15 cellular contexts compared by ENCODE assay signal in genomic region chr13:68727165-68727564, GRCh38.
DNase-seq lines count a peak whose midpoint lies in the region; TF ChIP-seq lines count a peak whose summit lies in the region.
"Had no signal": no experiment of that assay in that cellular context is flagged by ENCODE, and none has a peak within 500 bp of the region (broad histone marks: within the 10 kb centered on the region; RNA-seq: fewer than 3 reads in every experiment).

No MANE protein-coding gene starts in this region.

- 0 out of 2 replicates have a peak overlapping the region, but pooled peaks have one; percentile 74 for H3K27ac ChIP-seq in SK-N-MC
- H3K27ac ChIP-seq: BLaER1 treated with 17β-estradiol and CSF1 and Interleukin-3, amounts not matched to agents 10 nM and 100 nM; SJCRH30 had no signal

- H3K36me3 ChIP-seq in SK-N-MC (ENCODE audit: insufficient read depth, low read length): no peaks in the 10 kb centered on the region
- H3K36me3 ChIP-seq: BLaER1 treated with 17β-estradiol and CSF1 and Interleukin-3, amounts not matched to agents 10 nM and 100 nM; SJCRH30 had no signal

- in situ Hi-C loops in astrocyte of the spinal cord (cut with HindIII; ENCODE audit: low sequenced_read_pairs): no loop called here

- H3K4me3 ChIP-seq in SK-N-MC (no peak overlapping the region), astrocyte of the spinal cord (ENCODE audit: low read depth, low read length) (no peak overlapping the region)
- H3K4me3 ChIP-seq: BLaER1 treated with 17β-estradiol and CSF1 and Interleukin-3, amounts not matched to agents 10 nM and 100 nM; K562; SJCRH30 had no signal

- DNase-seq in HT1080 (ENCODE audit: low read depth): peak; percentile 84
- DNase-seq in SK-N-MC (ENCODE audit: low read depth, low spot score): no peak
- peak; percentile 76 for DNase-seq in astrocyte of the spinal cord (ENCODE audit: low read depth, low spot score)
- peak; percentile 47 for DNase-seq in non-pigmented ciliary epithelial cell (ENCODE audit: low read depth)
- DNase-seq in ecto neural progenitor cell (ENCODE audit: low spot score): no peak
- DNase-seq in OCI-M2 (lab: John Stamatoyannopoulos, UW; ENCODE audit: unreplicated experiment): no peak
- no peak for DNase-seq in EL
- DNase-seq: HCEC 1CT, NCI-H1694 treated with DMSO at 0.1 percent for 48 hours, NCI-H510A, RPMI8226, SJCRH30, T-helper 1 cell had no signal

- H3K9me3 ChIP-seq in SK-N-MC (ENCODE audit: low read depth, low read length): no peaks in the 10 kb centered on the region; the same call in 1 of the 2 replicates
- H3K9me3 ChIP-seq: BLaER1 treated with 17β-estradiol and CSF1 and Interleukin-3, amounts not matched to agents 10 nM and 100 nM; SJCRH30 had no signal

- no peak for TF ChIP-seq CTCF in astrocyte of the spinal cord (IDR thresholded peaks at IDR 0.05; ENCODE audit: low read depth, low read length)

- no peak overlapping the region for H3K9ac ChIP-seq in SK-N-MC (ENCODE audit: insufficient read length)
- H3K9ac ChIP-seq: BLaER1 treated with 17β-estradiol and CSF1 and Interleukin-3, amounts not matched to agents 10 nM and 100 nM had no signal

Comparison
In these comparisons a context has a peak if more than half of its experiments do, and no peak if none do; other contexts are left out.
1. DNase-seq: peak in HT1080 (single experiment), astrocyte of the spinal cord (single experiment) and non-pigmented ciliary epithelial cell (single experiment); none in SK-N-MC (single experiment), ecto neural progenitor cell (single experiment), OCI-M2 (single experiment) and EL (single experiment).